28 cellular contexts compared by ENCODE assay signal in genomic region chr18:52200406-52200805, GRCh38.
"Had no signal": no experiment of that assay in that cellular context is flagged by ENCODE, and none has a peak within 500 bp of the region (broad histone marks: within the 10 kb centered on the region; RNA-seq: fewer than 3 reads in every experiment).

No MANE protein-coding gene starts in this region.

- H3K4me3 ChIP-seq: adrenal gland, body of pancreas, cardiac muscle cell, MG63 had no signal

- H3K27me3 ChIP-seq: adrenal gland, body of pancreas, cardiac muscle cell, MG63 had no signal

- DNase-seq: activated CD4-positive, alpha-beta T cell treated with anti-CD3 and anti-CD28 coated beads, Interleukin-2, amount 10 ng/mL, durations not matched to agents 24 days and 14 days; activated CD4-positive, alpha-beta T cell treated with anti-CD3 and anti-CD28 coated beads, Interleukin-2, amount 50 U/mL, for 4 hours; activated CD8-positive, alpha-beta T cell treated with anti-CD3 and anti-CD28 coated beads for 36 hours; activated effector memory CD4-positive, alpha-beta T cell treated with anti-CD3 and anti-CD28 coated beads, Interleukin-2, amount 50 U/mL, for 16 hours; activated naive CD4-positive, alpha-beta T cell treated with Interleukin-2 at 50 U/mL for 16 hours; activated T-cell treated with anti-CD3 and anti-CD28 coated beads, Interleukin-2, amount 50 U/mL, for 1 hour; activated T-cell treated with anti-CD3 and anti-CD28 coated beads, Interleukin-2, amount 50 U/mL, for 72 hours; adrenal gland; body of pancreas; Kasumi-1; KG1; MG63; NCI-H1048; NCI-H1105 treated with DMSO at 0.1 percent for 48 hours; NCI-H1436; NCI-H1694; NCI-H1930; NCI-H2227 treated with DMSO at 0.1 percent for 48 hours; NCI-H446; NCI-H510A treated with DMSO at 0.1 percent for 48 hours; NCI-H526 treated with DMSO at 0.1 percent for 48 hours; NCI-H774; SIG-M5; T1000 had no signal

- H3K4me1 ChIP-seq: adrenal gland, body of pancreas had no signal

- ATAC-seq: activated CD8-positive, alpha-beta T cell treated with anti-CD3 and anti-CD28 coated beads for 36 hours; activated T-cell treated with anti-CD3 and anti-CD28 coated beads, Interleukin-2, amount 50 U/mL, for 72 hours; activated T-helper 17 cell treated with anti-CD3 and anti-CD28 coated beads, Interleukin-2, amount 50 U/mL, for 72 hours; body of pancreas; Panc1; Right ventricle myocardium inferior had no signal

- H3K9me3 ChIP-seq: adrenal gland, body of pancreas, MG63 had no signal

- H3K27ac ChIP-seq: adrenal gland, body of pancreas, cardiac muscle cell had no signal

- H3K36me3 ChIP-seq: adrenal gland, cardiac muscle cell, MG63 had no signal
